In genomic region chr10:130141460-130141859, GRCh38 we compare ENCODE assay signal across 10 cellular contexts. TPM values are rescaled to one million over a fixed set of nuclear protein-coding genes. Genes with fewer than 3 reads are reported as not detected.
DNase-seq lines count a peak whose midpoint lies in the region; ATAC-seq, FAIRE-seq and TF ChIP-seq lines count a peak whose summit lies in the region.
"Had no signal": no experiment of that assay in that cellular context is flagged by ENCODE, and none has a peak within 500 bp of the region (broad histone marks: within the 10 kb centered on the region; RNA-seq: fewer than 3 reads in every experiment).

No MANE protein-coding gene starts in this region.

- H3K27me3 ChIP-seq in Loucy (ENCODE audit: insufficient read depth, low read length, poor library complexity, severe bottlenecking): no peaks in the 10 kb centered on the region
- no peaks in the 10 kb centered on the region for H3K27me3 ChIP-seq in MM.1S (replicated peaks; ENCODE audit: insufficient read depth, low read length)
- H3K27me3 ChIP-seq in PC-3 (ENCODE audit: low read length): no peaks in the 10 kb centered on the region

- H3K9ac ChIP-seq in Loucy (ENCODE audit: low read depth, low read length, poor library complexity, severe bottlenecking) (peak overlapping the region; percentile 12), MM.1S (ENCODE audit: low read length) (no peak overlapping the region), PC-3 (ENCODE audit: low read length) (no peak overlapping the region)

- peak overlapping the region; percentile 93 for H3K4me3 ChIP-seq in Loucy (ENCODE audit: low read length, poor library complexity, severe bottlenecking)
- no peak overlapping the region for H3K4me3 ChIP-seq in MM.1S (ENCODE audit: low read length)
- no peak overlapping the region for H3K4me3 ChIP-seq in PC-3 (ENCODE audit: low read length)
- H3K4me3 ChIP-seq: SK-N-MC had no signal

- H3K9me2 ChIP-seq in Loucy (replicated peaks; ENCODE audit: low read depth, low read length) (no peaks in the 10 kb centered on the region), MM.1S (replicated peaks; ENCODE audit: insufficient read depth, low read length) (no peaks in the 10 kb centered on the region), PC-3 (replicated peaks; ENCODE audit: low read length) (no peaks in the 10 kb centered on the region)

- H3K79me2 ChIP-seq in Loucy (ENCODE audit: insufficient read depth, low read length): peaks cover 96% of the 10 kb centered on the region
- H3K79me2 ChIP-seq in MM.1S (ENCODE audit: low read length): peaks cover 98% of the 10 kb centered on the region
- H3K79me2 ChIP-seq in PC-3 (ENCODE audit: low read length): peaks cover 96% of the 10 kb centered on the region

- H3F3A ChIP-seq in Loucy (ENCODE audit: low read depth) (no peaks in the 10 kb centered on the region), MM.1S (ENCODE audit: insufficient read depth, low read length) (no peaks in the 10 kb centered on the region; the same call in 1 of the 2 replicates), PC-3 (ENCODE audit: low read length, unreplicated experiment) (no peaks in the 10 kb centered on the region)

- intact Hi-C loops in PC-3 (cut with micrococcal nuclease): no loop called here

- TF ChIP-seq CTCF in Loucy (conservative IDR thresholded peaks at IDR 0.05; ENCODE audit: low read length) (no peak), MM.1S (IDR thresholded peaks at IDR 0.05; ENCODE audit: low read length) (no peak), GM10266 (IDR thresholded peaks at IDR 0.05; ENCODE audit: control insufficient read depth, insufficient read depth, low read depth, missing control alignments) (no peak), PC-3 (conservative IDR thresholded peaks at IDR 0.05; ENCODE audit: low read depth, low read length) (no peak)

- peak; percentile 59 for DNase-seq in foreskin melanocyte
- no peak for DNase-seq in MM.1S
- no peak for DNase-seq in GM10266 (ENCODE audit: extremely low spot score)
- no peak for DNase-seq in frontal cortex (ENCODE audit: low spot score in 2 of 2)
- DNase-seq in PC-3: no peak
- DNase-seq: KG1 had no signal

- no TSS peak for BruUV-seq in PC-3 (replicated peaks; lab: Mats Ljungman, UMichigan)

- ATAC-seq in GM18858 (IDR thresholded peaks at IDR 0.05; ENCODE audit: unreplicated experiment) (peak; percentile 17), GM21717 (IDR thresholded peaks at IDR 0.05; ENCODE audit: unreplicated experiment) (peak; percentile 30), PC-3 (no peak)

- H3K36me3 ChIP-seq in Loucy (ENCODE audit: insufficient read depth, low read length) (peaks cover 7% of the 10 kb centered on the region; the same call in 1 of the 2 replicates), MM.1S (replicated peaks; ENCODE audit: insufficient read depth, low read length) (no peaks in the 10 kb centered on the region; the same call in 1 of the 2 replicates), PC-3 (ENCODE audit: low read depth, low read length) (peaks cover 6% of the 10 kb centered on the region; the same call in 1 of the 2 replicates)

- H2AFZ ChIP-seq in Loucy (ENCODE audit: low read length) (no peak overlapping the region), MM.1S (ENCODE audit: low read length) (no peak overlapping the region), PC-3 (ENCODE audit: low read length) (no peak overlapping the region)

- peaks cover 44% of the 10 kb centered on the region for H3K4me1 ChIP-seq in Loucy (ENCODE audit: insufficient read depth, low read length, poor library complexity, severe bottlenecking)
- H3K4me1 ChIP-seq in MM.1S (ENCODE audit: low read length): peaks cover 47% of the 10 kb centered on the region
- peaks cover 14% of the 10 kb centered on the region for H3K4me1 ChIP-seq in PC-3 (ENCODE audit: insufficient read depth, low read length)

- CTCF ChIA-PET in PC-3 (lab: Charles Lee): no interaction called here

- H3K4me2 ChIP-seq in Loucy (ENCODE audit: low read depth, low read length, poor library complexity, severe bottlenecking) (peak overlapping the region; percentile 90), MM.1S (ENCODE audit: low read depth, low read length) (no peak overlapping the region), PC-3 (ENCODE audit: low read length) (no peak overlapping the region)

- POLR2A ChIA-PET in PC-3 (lab: Charles Lee; ENCODE audit: unreplicated experiment): no interaction called here

- FAIRE-seq in frontal cortex (lab: Jason Lieb, UNC): no peak

- H3K9me3 ChIP-seq in Loucy (ENCODE audit: insufficient read depth, low read depth, low read length): no peaks in the 10 kb centered on the region
- H3K9me3 ChIP-seq in MM.1S (replicated peaks; ENCODE audit: insufficient read depth, low read length): no peaks in the 10 kb centered on the region
- no peaks in the 10 kb centered on the region for H3K9me3 ChIP-seq in PC-3 (ENCODE audit: low read length)

- peaks cover 74% of the 10 kb centered on the region for H4K20me1 ChIP-seq in Loucy (ENCODE audit: insufficient read depth, low read length, poor library complexity, severe bottlenecking)
- H4K20me1 ChIP-seq in MM.1S (ENCODE audit: insufficient read depth, low read length): peaks cover 13% of the 10 kb centered on the region
- H4K20me1 ChIP-seq in PC-3 (ENCODE audit: low read length): peaks cover 42% of the 10 kb centered on the region

- no peak overlapping the region for H3K27ac ChIP-seq in MM.1S (ENCODE audit: low read length)
- H3K27ac ChIP-seq in PC-3 (ENCODE audit: low read length): no peak overlapping the region
- H3K27ac ChIP-seq: SK-N-MC had no signal

RNA-seq across cellular contexts. Expression of gene GLRX3, which starts 5.3 kb away (rescaled TPM):
- total RNA-seq in frontal cortex (68.5 TPM), PC-3 (2014; rRNA removed) (98.1 and 107 TPM in 2 replicates)

RNA-seq across cellular contexts. Expression of gene C10orf143, which starts 30.8 kb away (rescaled TPM):
- 0.41 TPM for total RNA-seq in frontal cortex
- 0.29 TPM in 1 of 2 replicates, not detected in the other for total RNA-seq in PC-3 (2014; rRNA removed)
